8 cellular contexts compared by ENCODE assay signal in genomic region chr17:27455569-27455913, GRCh38. TPM values are rescaled to one million over a fixed set of nuclear protein-coding genes. Genes with fewer than 3 reads are reported as not detected.
DNase-seq lines count a peak whose midpoint lies in the region; ATAC-seq and TF ChIP-seq lines count a peak whose summit lies in the region.

No MANE protein-coding gene starts in this region.

- H3K9me3 Mint-ChIP-seq in brain (no peaks in the 10 kb centered on the region), mesothelial cell of epicardium (no peaks in the 10 kb centered on the region)

- DNase-seq in cardiac muscle cell (ENCODE audit: low read depth in 1 of 2, low spot score in 1 of 2) (no peak), cardiac septum (ENCODE audit: low spot score) (no peak), mesothelial cell of epicardium (ENCODE audit: low spot score in 2 of 2, unreplicated experiment in 2 of 2) (no peak), GM10248 (ENCODE audit: extremely low spot score) (no peak)
- no peak for DNase-seq in activated CD8-positive, alpha-beta memory T cell treated with anti-CD3 and anti-CD28 coated beads for 24 hours

- H3K27ac ChIP-seq in cardiac muscle cell: peak overlapping the region; percentile 31
- H3K27ac ChIP-seq in urinary bladder (ENCODE audit: low read depth): no peak overlapping the region

- TF ChIP-seq CTCF in cardiac muscle cell (IDR thresholded peaks at IDR 0.05; ENCODE audit: low read depth, low read length) (no peak), brain (conservative IDR thresholded peaks at IDR 0.05) (no peak), mesothelial cell of epicardium (IDR thresholded peaks at IDR 0.05; ENCODE audit: unreplicated experiment) (no peak), GM10248 (IDR thresholded peaks at IDR 0.05; ENCODE audit: control extremely low read depth, extremely low read depth, low read depth, missing control alignments) (no peak)

- H3K27me3 Mint-ChIP-seq in brain: peaks cover 9% of the 10 kb centered on the region
- H3K27me3 Mint-ChIP-seq in mesothelial cell of epicardium (ENCODE audit: low read depth): peaks cover 20% of the 10 kb centered on the region

- H3K27me3 ChIP-seq in cardiac muscle cell: no peaks in the 10 kb centered on the region

- H3K4me1 Mint-ChIP-seq in brain (peaks cover 43% of the 10 kb centered on the region), mesothelial cell of epicardium (peaks cover 18% of the 10 kb centered on the region)

- ATAC-seq in HG03159 (IDR thresholded peaks at IDR 0.05; ENCODE audit: unreplicated experiment): no peak

- CTCF ChIA-PET in GM10248 (lab: Yijun Ruan, JAX): interaction anchor here (0.8 to 2.6 kb wide), 15 partner anchors 8 to 148 kb away, joined by 3 to 22 read pairs (median 4); no protein-coding TSS in a partner anchor

- H3K36me3 ChIP-seq in cardiac muscle cell (no peaks in the 10 kb centered on the region), urinary bladder (ENCODE audit: insufficient read depth) (no peaks in the 10 kb centered on the region)

- H3K4me1 ChIP-seq in cardiac muscle cell (ENCODE audit: low read depth): peaks cover 8% of the 10 kb centered on the region
- no peaks in the 10 kb centered on the region for H3K4me1 ChIP-seq in urinary bladder (ENCODE audit: insufficient read depth)

- H3K27ac Mint-ChIP-seq in brain (peak overlapping the region; percentile 36 to 93 (median 85)), mesothelial cell of epicardium (peak overlapping the region; percentile 27)

- intact Hi-C loops in cardiac septum (cut with DNase I): loop anchor here (5.0 to 10.0 kb wide), 2 partner anchors 71 to 102 kb away; no protein-coding TSS in a partner anchor

- no peaks in the 10 kb centered on the region for H3K36me3 Mint-ChIP-seq in brain
- H3K36me3 Mint-ChIP-seq in mesothelial cell of epicardium: no peaks in the 10 kb centered on the region

- POLR2A ChIA-PET in GM10248 (lab: Yijun Ruan, JAX): interaction anchor here (1.6 kb wide), 1 partner anchor 17 kb away, joined by 7 read pairs; no protein-coding TSS in a partner anchor

- H3K4me3 ChIP-seq in cardiac muscle cell (peak overlapping the region; percentile 86), urinary bladder (ENCODE audit: low read depth, low read length) (peak overlapping the region; percentile 83)

- no peaks in the 10 kb centered on the region for H3K9me3 ChIP-seq in cardiac muscle cell (ENCODE audit: low read depth)

- 18% methylated on average over 10 of the region's 10 CpGs for WGBS in urinary bladder

- peak overlapping the region; percentile 60 to 87 (median 83) for H3K4me3 Mint-ChIP-seq in brain
- peak overlapping the region; percentile 57 for H3K4me3 Mint-ChIP-seq in mesothelial cell of epicardium

RNA-seq across cellular contexts. Expression of gene KSR1, which starts 0.7 kb away (rescaled TPM):
- total RNA-seq in cardiac muscle cell (19.8 and 29.0 TPM in 2 replicates), cardiac septum (13.6 TPM), mesothelial cell of epicardium (64.0 to 69.4 TPM (median 64.5 TPM) in 3 replicates), urinary bladder (27.3 TPM)
- polyA plus RNA-seq in cardiac muscle cell (13.8 and 15.7 TPM in 2 replicates), brain (ENCODE audit: insufficient read depth, low read depth, low replicate concordance) (12.5 TPM), urinary bladder (22.7 TPM)
